Comparison of ENCODE assay signal across 5 cellular contexts in the genomic region with DNA sequence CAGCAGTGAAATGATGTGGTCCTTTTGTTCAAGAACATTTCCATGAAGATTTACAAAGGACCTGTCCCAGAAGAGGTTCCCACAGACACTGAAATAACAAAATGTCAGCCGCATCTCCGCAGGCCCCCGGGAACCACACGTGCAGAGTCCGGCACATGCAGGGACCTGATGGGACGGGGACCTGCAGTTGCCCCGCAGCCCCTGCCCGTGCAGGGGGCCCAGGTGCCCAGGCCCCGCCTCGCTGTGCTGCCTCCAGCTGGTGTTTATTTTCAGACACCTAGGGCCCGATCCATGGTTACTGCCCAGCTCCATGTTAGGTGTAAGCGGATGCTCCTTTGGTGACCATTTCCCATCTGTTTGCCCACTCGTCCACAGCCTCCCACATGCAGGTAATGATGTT.
"Had no signal": no experiment of that assay in that cellular context is flagged by ENCODE, and none has a peak within 500 bp of the region (broad histone marks: within the 10 kb centered on the region; RNA-seq: fewer than 3 reads in every experiment).

No MANE protein-coding gene starts in this region.

- H3K27ac Mint-ChIP-seq: GM23338, H9 had no signal

- H2AFZ ChIP-seq: GM23338 had no signal

- H3K4me3 ChIP-seq: GM23338, K562 had no signal

- DNase-seq: H9, HCEC 1CT, IMR-90 had no signal

- H3K4me1 Mint-ChIP-seq: GM23338 had no signal

- H3K4me3 Mint-ChIP-seq: GM23338, H9 had no signal

- H3K9me3 Mint-ChIP-seq: GM23338, H9 had no signal

- H3K4me2 ChIP-seq: GM23338 had no signal
